ENCODE assay signal across 1 cellular context in genomic region chr18:11149441-11150270, GRCh38.
TF ChIP-seq lines count a peak whose summit lies in the region.

PIEZO2 (minus strand) TSS chr18:11149569; CDS start chr18:11148588, 981 bp downstream.

TF ChIP-seq in HepG2, 621 proteins besides CTCF, POLR2A, EP300 and RAD21 (continued from another document and continues in another):
- TF ChIP-seq ATF6 (CRISPR knock-in tag; conservative IDR thresholded peaks at IDR 0.05) (no peak), KLF9 (CRISPR knock-in tag; IDR thresholded peaks at IDR 0.05; ENCODE audit: low read depth) (no peak), ADNP (CRISPR knock-in tag; IDR thresholded peaks at IDR 0.05) (no peak), PLRG1 (conservative IDR thresholded peaks at IDR 0.05) (no peak), NFIB (CRISPR knock-in tag; IDR thresholded peaks at IDR 0.05; ENCODE audit: borderline replicate concordance) (no peak), ZNF10 (CRISPR knock-in tag; IDR thresholded peaks at IDR 0.05; ENCODE audit: borderline replicate concordance, low read depth) (no peak), FIP1L1 (IDR thresholded peaks at IDR 0.05; ENCODE audit: borderline replicate concordance, insufficient read depth, low read depth, low read length) (no peak), HES4 (CRISPR knock-in tag; IDR thresholded peaks at IDR 0.05; ENCODE audit: borderline replicate concordance) (no peak), ISX (CRISPR knock-in tag; conservative IDR thresholded peaks at IDR 0.05) (peak; percentile 92; the same call in 1 of the 2 replicates), NCOR1 (IDR thresholded peaks at IDR 0.05; ENCODE audit: borderline replicate concordance, low read length) (no peak), ZNF629 (CRISPR knock-in tag; conservative IDR thresholded peaks at IDR 0.05) (peak; percentile 38; the same call in 1 of the 2 replicates), NCOA5 (CRISPR knock-in tag; IDR thresholded peaks at IDR 0.05) (no peak), ZNF660 (CRISPR knock-in tag; IDR thresholded peaks at IDR 0.05; ENCODE audit: borderline replicate concordance, low read depth) (no peak), SIX1 (CRISPR knock-in tag; IDR thresholded peaks at IDR 0.05; ENCODE audit: borderline replicate concordance) (no peak), GLI4 (CRISPR knock-in tag; IDR thresholded peaks at IDR 0.05; ENCODE audit: borderline replicate concordance) (no peak), ZSCAN22 (CRISPR knock-in tag; IDR thresholded peaks at IDR 0.05) (no peak; the same call in 1 of the 2 replicates), ZNF382 (CRISPR knock-in tag; IDR thresholded peaks at IDR 0.05; ENCODE audit: borderline replicate concordance) (no peak), BRD4 (CRISPR knock-in tag; IDR thresholded peaks at IDR 0.05) (peak; percentile 25; the same call in 1 of the 2 replicates), NR2F1 (CRISPR knock-in tag; IDR thresholded peaks at IDR 0.05) (no peak), HMG20A (CRISPR knock-in tag; IDR thresholded peaks at IDR 0.05; ENCODE audit: borderline replicate concordance) (no peak), ZBTB49 (CRISPR knock-in tag; IDR thresholded peaks at IDR 0.05; ENCODE audit: borderline replicate concordance) (no peak), ZNF704 (CRISPR knock-in tag; IDR thresholded peaks at IDR 0.05; ENCODE audit: borderline replicate concordance) (peak; percentile 85; the same call in 1 of the 2 replicates), ZNF777 (CRISPR knock-in tag; IDR thresholded peaks at IDR 0.05) (peak; percentile 84), ZBTB26 (CRISPR knock-in tag; IDR thresholded peaks at IDR 0.05; ENCODE audit: borderline replicate concordance) (no peak), ARID5B (CRISPR knock-in tag; IDR thresholded peaks at IDR 0.05) (no peak; the same call in 1 of the 2 replicates), ZMYM4 (CRISPR knock-in tag; IDR thresholded peaks at IDR 0.05) (no peak), MIER2 (CRISPR knock-in tag; IDR thresholded peaks at IDR 0.05) (no peak), ZFP1 (CRISPR knock-in tag; IDR thresholded peaks at IDR 0.05) (0 out of 2 replicates have a peak, but pooled peaks have one; percentile 18), REL (CRISPR knock-in tag; conservative IDR thresholded peaks at IDR 0.05) (peak; percentile 78; the same call in 1 of the 2 replicates), ZNF552 (CRISPR knock-in tag; IDR thresholded peaks at IDR 0.05; ENCODE audit: borderline replicate concordance) (peak; percentile 56; the same call in 1 of the 2 replicates), MED1 (CRISPR knock-in tag; IDR thresholded peaks at IDR 0.05) (no peak), MTF1 (CRISPR knock-in tag; IDR thresholded peaks at IDR 0.05) (peak; percentile 66; the same call in 1 of the 2 replicates), REPIN1 (CRISPR knock-in tag; IDR thresholded peaks at IDR 0.05; ENCODE audit: borderline replicate concordance, low read depth) (no peak), ZKSCAN1 (IDR thresholded peaks at IDR 0.05; ENCODE audit: low read length) (no peak), TP53 (CRISPR knock-in tag; conservative IDR thresholded peaks at IDR 0.05) (no peak), ZNF574 (CRISPR knock-in tag; IDR thresholded peaks at IDR 0.05) (peak; percentile 73), PTBP1 (IDR thresholded peaks at IDR 0.05; ENCODE audit: low read depth, low read length, poor library complexity, severe bottlenecking) (no peak), BORCS8-MEF2B (CRISPR knock-in tag; IDR thresholded peaks at IDR 0.05) (peak; percentile 46; the same call in 1 of the 2 replicates), NR0B2 (CRISPR knock-in tag; IDR thresholded peaks at IDR 0.05) (0 out of 2 replicates have a peak, but pooled peaks have one; percentile 11), ZNF30 (CRISPR knock-in tag; IDR thresholded peaks at IDR 0.05) (no peak), ZBTB33 (CRISPR knock-in tag; IDR thresholded peaks at IDR 0.05) (no peak), ZBTB7A (CRISPR knock-in tag; IDR thresholded peaks at IDR 0.05) (no peak), ZNF512 (CRISPR knock-in tag; IDR thresholded peaks at IDR 0.05) (no peak), FOSL2 (CRISPR knock-in tag; IDR thresholded peaks at IDR 0.05) (no peak), ZNF383 (CRISPR knock-in tag; IDR thresholded peaks at IDR 0.05; ENCODE audit: borderline replicate concordance) (no peak), RFXAP (CRISPR knock-in tag; IDR thresholded peaks at IDR 0.05; ENCODE audit: borderline replicate concordance) (peak; percentile 85; the same call in 1 of the 2 replicates), KLF15 (CRISPR knock-in tag; IDR thresholded peaks at IDR 0.05; ENCODE audit: borderline replicate concordance) (0 out of 2 replicates have a peak, but pooled peaks have one; percentile 57), ZBTB20 (CRISPR knock-in tag; IDR thresholded peaks at IDR 0.05; ENCODE audit: borderline replicate concordance, low read depth) (no peak)
